ENCODE assay signal across 26 cellular contexts in the genomic region with DNA sequence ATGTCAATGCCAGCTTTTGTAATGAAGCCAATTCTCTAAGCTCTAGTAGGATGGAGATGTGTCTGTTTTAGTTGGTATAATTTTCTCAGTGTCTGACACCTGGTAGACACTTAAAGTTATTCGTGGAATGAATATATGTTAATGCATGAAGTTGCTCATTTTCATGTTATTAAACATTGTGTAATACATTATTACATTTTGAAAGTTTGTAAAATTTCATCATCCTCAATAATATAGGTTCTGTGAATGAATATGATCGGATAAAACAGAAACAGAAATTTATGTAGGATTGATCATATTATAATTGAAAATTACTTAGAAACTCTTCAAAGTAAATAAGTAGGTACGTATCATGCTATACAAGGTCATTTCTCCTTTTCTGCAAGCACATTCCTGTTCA.
"Had no signal": no experiment of that assay in that cellular context is flagged by ENCODE, and none has a peak within 500 bp of the region (broad histone marks: within the 10 kb centered on the region; RNA-seq: fewer than 3 reads in every experiment).

No MANE protein-coding gene starts in this region.

- H3K4me3 ChIP-seq: stomach, suprapubic skin, testis, thoracic aorta, thyroid gland, tibial artery, tibial nerve, transverse colon, upper lobe of left lung, upper lobe of right lung, uterus, vagina had no signal

- DNase-seq: stimulated activated CD4-positive, alpha-beta T cell treated with anti-CD3 and anti-CD28 coated beads, Interleukin-2, amount 100 ng/mL, for 48 hours; stimulated activated CD4-positive, alpha-beta T cell treated with anti-CD3 and anti-CD28 coated beads, Interleukin-4, amount 100 ng/mL, for 1 hour; stimulated activated CD4-positive, alpha-beta T cell treated with anti-CD3 and anti-CD28 coated beads, Interleukin-4, amount 100 ng/mL, for 24 hours; stimulated activated CD4-positive, alpha-beta T cell treated with anti-CD3 and anti-CD28 coated beads, Interleukin-4, amount 100 ng/mL, for 4 hours; stimulated activated CD8-positive, alpha-beta memory T cell treated with anti-CD3 and anti-CD28 coated beads, Interleukin-4, amount 100 ng/mL, for 48 hours; stimulated activated naive B cell treated with anti-CD40 and anti-IgM and Interleukin-4, amounts not matched to agents 10 μg/mL and 1 μg/mL and 100 μg/mL, for 72 hours; stimulated activated naive CD4-positive, alpha-beta T cell; stimulated activated naive CD4-positive, alpha-beta T cell treated with Interleukin-2 at 50 U/mL for 16 hours; stimulated activated naive CD8-positive, alpha-beta T cell treated with anti-CD3 and anti-CD28 coated beads, Interleukin-15, amount 100 ng/mL, for 72 hours; stimulated activated naive CD8-positive, alpha-beta T cell treated with anti-CD3 and anti-CD28 coated beads, Interleukin-15, Interleukin-2, amounts not matched to agents 100 U/mL and 50 U/mL, for 24 hours; stomach; substantia nigra; testis; thyroid gland; tibial artery; transverse colon; upper lobe of left lung; upper lobe of right lung; uterus had no signal

- FAIRE-seq: urothelium cell line had no signal

- ATAC-seq: stimulated activated effector memory CD8-positive, alpha-beta T cell treated with anti-CD3 and anti-CD28 coated beads, Interleukin-12 subunit alpha, Interleukin-12 subunit beta, amount 100 ng/mL, for 72 hours; stimulated activated memory B cell treated with anti-CD40 and anti-IgM and Interleukin-4, amounts not matched to agents 10 μg/mL and 1 μg/mL and 100 μg/mL, for 72 hours; stimulated activated naive B cell treated with anti-CD40 and anti-IgM and Interleukin-4, amounts not matched to agents 10 μg/mL and 1 μg/mL and 100 μg/mL, for 72 hours; stimulated activated naive CD8-positive, alpha-beta T cell treated with anti-CD3 and anti-CD28 coated beads, Interleukin-15, amount 100 ng/mL, for 72 hours; stimulated activated naive CD8-positive, alpha-beta T cell treated with anti-CD3 and anti-CD28 coated beads, Interleukin-15, Interleukin-2, amounts not matched to agents 100 U/mL and 50 U/mL, for 24 hours; upper lobe of right lung had no signal

- H3K9me3 ChIP-seq: stomach, suprapubic skin, testis, thoracic aorta, thyroid gland, tibial artery, tibial nerve, transverse colon, upper lobe of left lung, upper lobe of right lung, uterus, vagina had no signal

- H3K27ac ChIP-seq: stomach, suprapubic skin, testis, thoracic aorta, thyroid gland, tibial artery, tibial nerve, transverse colon, upper lobe of left lung, upper lobe of right lung, uterus, vagina had no signal

- H3K4me1 ChIP-seq: stomach, suprapubic skin, testis, thyroid gland, tibial artery, transverse colon, upper lobe of left lung, upper lobe of right lung, uterus, vagina had no signal

- H3K36me3 ChIP-seq: stomach, suprapubic skin, thoracic aorta, thyroid gland, tibial artery, tibial nerve, transverse colon, upper lobe of left lung, upper lobe of right lung, uterus, vagina had no signal

- H3K27me3 ChIP-seq: stomach, suprapubic skin, testis, thyroid gland, tibial artery, tibial nerve, transverse colon, upper lobe of left lung, upper lobe of right lung, uterus, vagina had no signal
